ENCODE assay signal across 8 cellular contexts in genomic region chr9:129413537-129414376, GRCh38.
A peak's percentile ranks its signal among the peaks of the same experiment; 100 is the strongest.
DNase-seq lines count a peak whose midpoint lies in the region; ATAC-seq and TF ChIP-seq lines count a peak whose summit lies in the region.

No MANE protein-coding gene starts in this region.

- H3K27me3 ChIP-seq in thoracic aorta (replicated peaks; ENCODE audit: insufficient read depth) = no peaks in the 10 kb centered on the region

- intact Hi-C loops in Right ventricle myocardium inferior (cut with DNase I) = loop anchor here (1.0 to 10.0 kb wide), 6 partner anchors 47 to 274 kb away; partner anchors contain the start of gene IER5L

- peaks cover 21% of the 10 kb centered on the region for H3K4me1 Mint-ChIP-seq in activated naive CD8-positive, alpha-beta T cell treated with anti-CD3 and anti-CD28 coated beads, Interleukin-2, amount 10 ng/mL, durations not matched to agents 7 days and 5 days
- peaks cover 20% of the 10 kb centered on the region for H3K4me1 Mint-ChIP-seq in osteocyte (ENCODE audit: unreplicated experiment)

- peaks cover 9% of the 10 kb centered on the region for H3K9me3 Mint-ChIP-seq in activated naive CD8-positive, alpha-beta T cell treated with anti-CD3 and anti-CD28 coated beads, Interleukin-2, amount 10 ng/mL, durations not matched to agents 7 days and 5 days
- H3K9me3 Mint-ChIP-seq in osteocyte (ENCODE audit: unreplicated experiment) = no peaks in the 10 kb centered on the region

- peak; percentile 37 for TF ChIP-seq POLR2A in GM10847 (IDR thresholded peaks at IDR 0.05; ENCODE audit: extremely low read depth, insufficient read length)

- peak overlapping the region; percentile 83 for H3K4me3 Mint-ChIP-seq in activated naive CD8-positive, alpha-beta T cell treated with anti-CD3 and anti-CD28 coated beads, Interleukin-2, amount 10 ng/mL, durations not matched to agents 7 days and 5 days
- peak overlapping the region; percentile 74 for H3K4me3 Mint-ChIP-seq in osteocyte (ENCODE audit: unreplicated experiment)

- TF ChIP-seq CTCF in osteocyte (IDR thresholded peaks at IDR 0.05) (no peak), thoracic aorta (IDR thresholded peaks at IDR 0.05) (no peak)

- DNase-seq in NCI-H128 (lab: John Stamatoyannopoulos, UW; ENCODE audit: unreplicated experiment) = peak; percentile 94
- peak; percentile 94 for DNase-seq in SKM-1 treated with dmso at 0.1 percent for 144 hours (lab: John Stamatoyannopoulos, UW; ENCODE audit: unreplicated experiment)
- DNase-seq in activated naive CD8-positive, alpha-beta T cell treated with anti-CD3 and anti-CD28 coated beads, Interleukin-2, amount 10 ng/mL, durations not matched to agents 7 days and 5 days = peak; percentile 100
- peak; percentile 100 for DNase-seq in Right ventricle myocardium inferior (ENCODE audit: missing footprints)
- peak; percentile 100 for DNase-seq in osteocyte (ENCODE audit: extremely low spot score, unreplicated experiment)
- peak; percentile 99 for DNase-seq in thoracic aorta (ENCODE audit: low spot score)

- peaks cover 9% of the 10 kb centered on the region for H3K36me3 Mint-ChIP-seq in activated naive CD8-positive, alpha-beta T cell treated with anti-CD3 and anti-CD28 coated beads, Interleukin-2, amount 10 ng/mL, durations not matched to agents 7 days and 5 days
- H3K36me3 Mint-ChIP-seq in osteocyte (ENCODE audit: unreplicated experiment) = no peaks in the 10 kb centered on the region

- peaks cover 21 to 35% of the 10 kb centered on the region in 2 donors for H3K4me1 ChIP-seq in thoracic aorta (ENCODE audit: control insufficient read depth in 1 of 2, low read depth in 2 of 2)

- H3K9me3 ChIP-seq in thoracic aorta = no peaks in the 10 kb centered on the region

- peak overlapping the region; percentile 72 for H3K4me3 ChIP-seq in thoracic aorta

- no peaks in the 10 kb centered on the region for H3K36me3 ChIP-seq in thoracic aorta

- POLR2A ChIA-PET in activated naive CD8-positive, alpha-beta T cell treated with anti-CD3 and anti-CD28 coated beads, Interleukin-2, amount 10 ng/mL, durations not matched to agents 7 days and 5 days (lab: Charles Lee) = interaction anchor here (0.6 to 3.3 kb wide), 8 partner anchors 9 to 52 kb away, joined by 3 to 28 read pairs (median 4); no protein-coding TSS in a partner anchor

- H3K27ac ChIP-seq in thoracic aorta = peak overlapping the region; percentile 100

- no peaks in the 10 kb centered on the region for H3K27me3 Mint-ChIP-seq in activated naive CD8-positive, alpha-beta T cell treated with anti-CD3 and anti-CD28 coated beads, Interleukin-2, amount 10 ng/mL, durations not matched to agents 7 days and 5 days
- H3K27me3 Mint-ChIP-seq in osteocyte (ENCODE audit: unreplicated experiment) = no peaks in the 10 kb centered on the region

- peak; percentile 91 for ATAC-seq in HG02678 (IDR thresholded peaks at IDR 0.05; ENCODE audit: unreplicated experiment)
- ATAC-seq in activated naive CD8-positive, alpha-beta T cell treated with anti-CD3 and anti-CD28 coated beads, Interleukin-2, amount 10 ng/mL, durations not matched to agents 7 days and 5 days (ENCODE audit: low read depth) = peak; percentile 74
- peak; percentile 88 for ATAC-seq in Right ventricle myocardium inferior
- ATAC-seq in thoracic aorta (ENCODE audit: insufficient number of reproducible peaks, low FRiP score, low read depth) = peak; percentile 76

- peak overlapping the region; percentile 95 for H3K27ac Mint-ChIP-seq in activated naive CD8-positive, alpha-beta T cell treated with anti-CD3 and anti-CD28 coated beads, Interleukin-2, amount 10 ng/mL, durations not matched to agents 7 days and 5 days
- peak overlapping the region; percentile 99 for H3K27ac Mint-ChIP-seq in osteocyte (ENCODE audit: unreplicated experiment)

Comparison
In these comparisons a context has a peak if more than half of its experiments do, and no peak if none do; other contexts are left out.
1. Peak in every context shown above with its lines: DNase-seq, ATAC-seq, H3K4me3 ChIP-seq and H3K27ac ChIP-seq.